5 cellular contexts compared by ENCODE assay signal in genomic region chr12:23533699-23534098, GRCh38.
"Had no signal": no experiment of that assay in that cellular context is flagged by ENCODE, and none has a peak within 500 bp of the region (broad histone marks: within the 10 kb centered on the region; RNA-seq: fewer than 3 reads in every experiment).

No MANE protein-coding gene starts in this region.

- H3K4me3 Mint-ChIP-seq: GM23338, H9 had no signal

- H3K27me3 Mint-ChIP-seq: IgD-negative memory B cell had no signal

- H3K4me3 ChIP-seq: GM23338 had no signal

- H3K27ac Mint-ChIP-seq: GM23338, IgD-negative memory B cell had no signal

- DNase-seq: H9, HCEC 1CT, KG1 had no signal

- H2AFZ ChIP-seq: GM23338 had no signal

- H3K9me3 Mint-ChIP-seq: GM23338 had no signal

- H3K4me2 ChIP-seq: GM23338 had no signal

- ATAC-seq: GM23338 had no signal
